In genomic region chr16:87435399-87436224, GRCh38 we compare ENCODE assay signal across 10 cellular contexts. TPM values are rescaled to one million over a fixed set of nuclear protein-coding genes. Genes with fewer than 3 reads are reported as not detected.
A peak's percentile ranks its signal among the peaks of the same experiment; 100 is the strongest.
DNase-seq lines count a peak whose midpoint lies in the region; ATAC-seq and TF ChIP-seq lines count a peak whose summit lies in the region.
"Had no signal": no experiment of that assay in that cellular context is flagged by ENCODE, and none has a peak within 500 bp of the region (broad histone marks: within the 10 kb centered on the region; RNA-seq: fewer than 3 reads in every experiment).

No MANE protein-coding gene starts in this region.

- H3K4me3 Mint-ChIP-seq in osteocyte (ENCODE audit: unreplicated experiment): no peak overlapping the region

- peak overlapping the region; percentile 93 for H3K4me2 ChIP-seq in SK-N-SH

- TF ChIP-seq RAD21 in SK-N-SH (IDR thresholded peaks at IDR 0.05; ENCODE audit: low read length): no peak

- H3K4me1 ChIP-seq in SK-N-SH (ENCODE audit: control insufficient read depth in 1 of 2, insufficient read depth in 2 of 2, low read depth in 1 of 2, low read length in 1 of 2): peaks cover 18 to 37% of the 10 kb centered on the region in 2 experiments

- no peak overlapping the region for H2AFZ ChIP-seq in SK-N-SH (ENCODE audit: low read depth)

- POLR2A ChIA-PET in SK-N-SH (lab: Yijun Ruan, JAX): no interaction called here

- TF ChIP-seq CTCF in SK-N-SH (IDR thresholded peaks at IDR 0.05): no peak
- TF ChIP-seq CTCF in fibroblast of the aortic adventitia (IDR thresholded peaks at IDR 0.05; ENCODE audit: insufficient read depth, low read length): no peak
- no peak for TF ChIP-seq CTCF in osteocyte (IDR thresholded peaks at IDR 0.05)

- peak overlapping the region; percentile 40; the same call in 1 of the 2 replicates for H3K9ac ChIP-seq in SK-N-SH

- no peak for ATAC-seq in HG03460 (IDR thresholded peaks at IDR 0.05; ENCODE audit: unreplicated experiment)
- ATAC-seq: left colon had no signal

- H3K4me1 Mint-ChIP-seq in osteocyte (ENCODE audit: unreplicated experiment): peaks cover 38% of the 10 kb centered on the region

- H3F3A ChIP-seq in SK-N-SH (replicated peaks; ENCODE audit: insufficient read depth): peaks cover 31% of the 10 kb centered on the region

- H3K27ac ChIP-seq in SK-N-SH (ENCODE audit: low read depth in 2 of 2, low read length in 1 of 2): peak overlapping the region; percentile 71 to 93
- H3K27ac ChIP-seq: SK-N-MC had no signal

- H3K27me3 ChIP-seq in SK-N-SH (ENCODE audit: insufficient read depth): no peaks in the 10 kb centered on the region

- H3K9me3 ChIP-seq in SK-N-SH: no peaks in the 10 kb centered on the region

- H3K79me2 ChIP-seq in SK-N-SH (ENCODE audit: insufficient read depth): peaks cover 76% of the 10 kb centered on the region

- no peaks in the 10 kb centered on the region for H3K9me2 ChIP-seq in SK-N-SH

- DNase-seq in AG20443 (ENCODE audit: low spot score): peak; percentile 26
- peak; percentile 41 for DNase-seq in SK-N-SH
- peak; percentile 82 for DNase-seq in fibroblast of the aortic adventitia (ENCODE audit: low read depth)
- DNase-seq in osteocyte (ENCODE audit: extremely low spot score, unreplicated experiment): no peak
- no peak for DNase-seq in activated CD8-positive, alpha-beta memory T cell treated with anti-CD3 and anti-CD28 coated beads for 24 hours
- DNase-seq in mucosa of gallbladder (ENCODE audit: low spot score): no peak
- DNase-seq in cerebellar cortex (ENCODE audit: low spot score): no peak
- DNase-seq: left colon had no signal

- CTCF ChIA-PET in SK-N-SH (lab: Yijun Ruan, JAX): interaction anchor here (1.4 to 3.4 kb wide), 4 partner anchors 11 to 200 kb away, joined by 5 to 11 read pairs (median 10); no protein-coding TSS in a partner anchor

- H3K36me3 Mint-ChIP-seq in osteocyte (ENCODE audit: unreplicated experiment): peaks cover 5% of the 10 kb centered on the region

- H3K27ac Mint-ChIP-seq in osteocyte (ENCODE audit: unreplicated experiment): peak overlapping the region; percentile 78

- no peaks in the 10 kb centered on the region for H3K9me3 Mint-ChIP-seq in osteocyte (ENCODE audit: unreplicated experiment)

- H3K27me3 Mint-ChIP-seq in osteocyte (ENCODE audit: unreplicated experiment): no peaks in the 10 kb centered on the region

- no peaks in the 10 kb centered on the region for H3K36me3 ChIP-seq in SK-N-SH (replicated peaks in 1 of 2; ENCODE audit: control insufficient read depth in 1 of 2, insufficient read depth in 2 of 2, low read length in 1 of 2)

- H4K20me1 ChIP-seq in SK-N-SH (ENCODE audit: insufficient read depth): peaks cover 44% of the 10 kb centered on the region

- no peak; a peak in 1 of 4 replicates for TF ChIP-seq EP300 in SK-N-SH (IDR thresholded peaks at IDR 0.05; ENCODE audit: borderline replicate concordance in 1 of 2, low read depth in 1 of 2, low read length in 1 of 2)

- WGBS in SK-N-SH (ENCODE audit: low lambda C conversion rate): 81% methylated on average over 16 of the region's 21 CpGs

- H3K4me3 ChIP-seq in SK-N-SH (ENCODE audit: low read depth in 2 of 2, low read length in 1 of 2) (peak overlapping the region; percentile 25 to 63; a peak in 3 of 4 replicates), fibroblast of the aortic adventitia (ENCODE audit: low read depth, low read length) (peak overlapping the region; percentile 42)
- H3K4me3 ChIP-seq: SK-N-MC had no signal

TF ChIP-seq in SK-N-SH, 30 proteins besides CTCF, POLR2A, EP300 and RAD21:
- TF ChIP-seq FOSL2 (IDR thresholded peaks at IDR 0.05; ENCODE audit: borderline replicate concordance, low read depth) (peak; percentile 71), GABPA (IDR thresholded peaks at IDR 0.05; ENCODE audit: low read depth) (no peak), FOXJ3 (CRISPR knock-in tag; IDR thresholded peaks at IDR 0.05) (no peak), JUND (IDR thresholded peaks at IDR 0.05) (peak; percentile 68), YY1 (IDR thresholded peaks at IDR 0.05; ENCODE audit: low read depth) (no peak), FOXM1 (IDR thresholded peaks at IDR 0.05; ENCODE audit: low read depth) (0 out of 2 replicates have a peak, but pooled peaks have one; percentile 20), POLR2AphosphoS5 (IDR thresholded peaks at IDR 0.05; ENCODE audit: low read depth, low read length) (peak; percentile 30; the same call in 1 of the 2 replicates), TCF12 (IDR thresholded peaks at IDR 0.05) (peak; percentile 94), PBX3 (IDR thresholded peaks at IDR 0.05) (peak; percentile 56; the same call in 1 of the 2 replicates), USF2 (IDR thresholded peaks at IDR 0.05; ENCODE audit: borderline replicate concordance, low read depth, low read length) (no peak)
- TF ChIP-seq, protein P1, sequence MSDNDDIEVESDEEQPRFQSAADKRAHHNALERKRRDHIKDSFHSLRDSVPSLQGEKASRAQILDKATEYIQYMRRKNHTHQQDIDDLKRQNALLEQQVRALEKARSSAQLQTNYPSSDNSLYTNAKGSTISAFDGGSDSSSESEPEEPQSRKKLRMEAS (IDR thresholded peaks at IDR 0.05; ENCODE audit: low read depth): peak; percentile 55
TF ChIP-seq in SK-N-SH: peak in this region for 7.

RNA-seq across cellular contexts. Expression of gene MAP1LC3B, which starts 43.5 kb away (rescaled TPM):
- polyA plus RNA-seq in SK-N-SH (2012; rRNA removed): 33.7 and 36.9 TPM in 2 replicates
- polyA plus RNA-seq in SK-N-SH (2012; cell fraction: cytosol; rRNA removed): 59.8 and 68.6 TPM in 2 replicates
- 15.8 and 26.7 TPM in 2 replicates for polyA plus RNA-seq in SK-N-SH (2012; cell fraction: nucleus; rRNA removed)
- total RNA-seq in fibroblast of the aortic adventitia (ENCODE audit: low replicate concordance): 22.2 and 54.9 TPM in 2 replicates
- total RNA-seq in osteocyte: 141 and 145 TPM in 2 replicates
- total RNA-seq in mucosa of gallbladder: 55.9 TPM

RNA-seq across cellular contexts. Expression of gene FBXO31, which starts 52.0 kb away (rescaled TPM):
- polyA plus RNA-seq in SK-N-SH (2012; rRNA removed): 14.2 and 15.3 TPM in 2 replicates
- 4.5 and 8.4 TPM in 2 replicates for polyA plus RNA-seq in SK-N-SH (2012; cell fraction: cytosol; rRNA removed)
- polyA plus RNA-seq in SK-N-SH (2012; cell fraction: nucleus; rRNA removed): 45.0 and 46.1 TPM in 2 replicates
- total RNA-seq in fibroblast of the aortic adventitia (ENCODE audit: low replicate concordance) (23.1 and 30.4 TPM in 2 replicates), osteocyte (34.7 and 40.5 TPM in 2 replicates), mucosa of gallbladder (36.7 TPM)

RNA-seq across cellular contexts. Expression of gene ZCCHC14, which starts 57.2 kb away (rescaled TPM):
- 5.6 and 5.7 TPM in 2 replicates for polyA plus RNA-seq in SK-N-SH (2012; rRNA removed)
- polyA plus RNA-seq in SK-N-SH (2012; cell fraction: cytosol; rRNA removed): 5.4 and 5.9 TPM in 2 replicates
- 22.8 and 27.5 TPM in 2 replicates for polyA plus RNA-seq in SK-N-SH (2012; cell fraction: nucleus; rRNA removed)
- total RNA-seq in fibroblast of the aortic adventitia (ENCODE audit: low replicate concordance) (17.1 and 24.5 TPM in 2 replicates), osteocyte (44.8 and 47.7 TPM in 2 replicates), mucosa of gallbladder (25.1 TPM)

Comparison
In these comparisons a context has a peak if more than half of its experiments do, and no peak if none do; other contexts are left out.
1. DNase-seq: peak in AG20443 (single experiment), SK-N-SH (single experiment) and fibroblast of the aortic adventitia (single experiment); none in osteocyte (single experiment), activated CD8-positive, alpha-beta memory T cell treated with anti-CD3 and anti-CD28 coated beads for 24 hours (single experiment), mucosa of gallbladder (single experiment) and cerebellar cortex (single experiment).